ENCODE assay signal across 8 cellular contexts in genomic region chr21:46637952-46638746, GRCh38. TPM values are rescaled to one million over a fixed set of nuclear protein-coding genes. Genes with fewer than 3 reads are reported as not detected.
DNase-seq lines count a peak whose midpoint lies in the region; ATAC-seq and TF ChIP-seq lines count a peak whose summit lies in the region.

No MANE protein-coding gene starts in this region.

- TF ChIP-seq CTCF in right atrium auricular region (IDR thresholded peaks at IDR 0.05) (no peak), vagina (IDR thresholded peaks at IDR 0.05) (no peak)

- H3K4me1 ChIP-seq in right atrium auricular region = peaks cover 0 to 48% of the 10 kb centered on the region in 2 donors
- H3K4me1 ChIP-seq in adipocyte (ENCODE audit: control insufficient read depth, insufficient read depth, low read length) = peaks cover 44% of the 10 kb centered on the region
- peaks cover 67% of the 10 kb centered on the region for H3K4me1 ChIP-seq in vagina

- ATAC-seq in Right ventricle myocardium superior (ENCODE audit: poor library complexity) (no peak), left cardiac atrium (no peak)

- intact Hi-C loops in Right ventricle myocardium superior (cut with DNase I) = no loop called here
- intact Hi-C loops in vagina (cut with DNase I) = no loop called here
- intact Hi-C loops in left cardiac atrium (cut with DNase I) = no loop called here

- H3K27me3 ChIP-seq in right atrium auricular region (no peaks in the 10 kb centered on the region), adipocyte (replicated peaks; ENCODE audit: control insufficient read depth, insufficient read depth, low read length) (no peaks in the 10 kb centered on the region), vagina (no peaks in the 10 kb centered on the region)

- H3K27ac ChIP-seq in right atrium auricular region = peak overlapping the region; percentile 26 to 48
- H3K27ac ChIP-seq in vagina = peak overlapping the region; percentile 15

- H3K4me3 ChIP-seq in right atrium auricular region = peak overlapping the region in 1 of 2 donors; percentile 9
- peak overlapping the region; percentile 94 for H3K4me3 ChIP-seq in adipocyte (ENCODE audit: low read length)
- H3K4me3 ChIP-seq in vagina = peak overlapping the region in 1 of 2 donors; percentile 3

- H3K9ac ChIP-seq in adipocyte (ENCODE audit: low read length) = no peak overlapping the region

- DNase-seq in right atrium auricular region (ENCODE audit: low spot score) (no peak), Right ventricle myocardium superior (no peak), adipocyte (ENCODE audit: low read depth) (no peak), lung microvascular endothelial cell (ENCODE audit: low read depth in 2 of 2) (peak; percentile 12 to 19), vagina (ENCODE audit: extremely low spot score in 2 of 2) (no peak), NCI-H446 treated with DMSO at 0.1 percent for 48 hours (lab: John Stamatoyannopoulos, UW) (no peak), left cardiac atrium (no peak), NCI-H2081 treated with DMSO at 0.1 percent for 48 hours (lab: John Stamatoyannopoulos, UW) (no peak)

- H3K36me3 ChIP-seq in right atrium auricular region (peaks cover 11% of the 10 kb centered on the region), adipocyte (ENCODE audit: control insufficient read depth, insufficient read depth, low read length, severe bottlenecking) (peaks cover 23% of the 10 kb centered on the region), vagina (peaks cover 0 to 17% of the 10 kb centered on the region in 2 donors)

- no peaks in the 10 kb centered on the region for H3K9me3 ChIP-seq in right atrium auricular region
- no peaks in the 10 kb centered on the region for H3K9me3 ChIP-seq in adipocyte (ENCODE audit: control insufficient read depth, low read length)
- H3K9me3 ChIP-seq in vagina = no peaks in the 10 kb centered on the region

- no peak for TF ChIP-seq POLR2A in vagina (IDR thresholded peaks at IDR 0.05)

RNA-seq across cellular contexts. Expression of gene PRMT2, which starts 2.7 kb away (rescaled TPM):
- 10 to 100 TPM; 36.7 to 60.5 TPM for total RNA-seq in right atrium auricular region
- total RNA-seq in Right ventricle myocardium superior = 49.8 TPM
- 92.6 and 136 TPM in 2 replicates for total RNA-seq in lung microvascular endothelial cell
- total RNA-seq in vagina = 78.1 TPM
- total RNA-seq in left cardiac atrium = 10 to 100 TPM; 60.2 to 67.9 TPM

RNA-seq across cellular contexts. Expression of gene S100B, which starts 33.3 kb away (rescaled TPM):
- total RNA-seq in right atrium auricular region = 1 to 10 TPM; 4.5 to 5.8 TPM
- 5.5 TPM for total RNA-seq in Right ventricle myocardium superior
- total RNA-seq in lung microvascular endothelial cell = under 0.01 and 0.22 TPM in 2 replicates
- total RNA-seq in vagina = 19.9 TPM
- 10 to 100 TPM; 12.8 to 41.0 TPM for total RNA-seq in left cardiac atrium

Comparison
In these comparisons a context has a peak if more than half of its experiments do, and no peak if none do; other contexts are left out.
1. DNase-seq: peak in lung microvascular endothelial cell (2 of 2); none in right atrium auricular region (single experiment), Right ventricle myocardium superior (single experiment), adipocyte (single experiment), vagina (0 of 2), NCI-H446 treated with DMSO at 0.1 percent for 48 hours (single experiment), left cardiac atrium (single experiment) and NCI-H2081 treated with DMSO at 0.1 percent for 48 hours (single experiment).